ENCODE assay signal across 22 cellular contexts in genomic region chr11:10580625-10581024, GRCh38. TPM values are rescaled to one million over a fixed set of nuclear protein-coding genes. Genes with fewer than 3 reads are reported as not detected.
A peak's percentile ranks its signal among the peaks of the same experiment; 100 is the strongest.
DNase-seq lines count a peak whose midpoint lies in the region; ATAC-seq and TF ChIP-seq lines count a peak whose summit lies in the region.
"Had no signal": no experiment of that assay in that cellular context is flagged by ENCODE, and none has a peak within 500 bp of the region (broad histone marks: within the 10 kb centered on the region; RNA-seq: fewer than 3 reads in every experiment).

No MANE protein-coding gene starts in this region.

- H3K36me3 ChIP-seq in IMR-90 (ENCODE audit: control insufficient read depth, insufficient read depth, low read length), result peaks cover 49% of the 10 kb centered on the region
- H3K36me3 ChIP-seq in esophagus muscularis mucosa, result peaks cover 0 to 80% (median 23%) of the 10 kb centered on the region in 4 donors
- peaks cover 82% of the 10 kb centered on the region for H3K36me3 ChIP-seq in muscle layer of colon (ENCODE audit: insufficient read depth, low read length)
- no peaks in the 10 kb centered on the region for H3K36me3 ChIP-seq in thyroid gland

- no peak overlapping the region; the same call in 1 of the 2 replicates for H4K5ac ChIP-seq in IMR-90 (ENCODE audit: low read depth, low read length)

- H2BK5ac ChIP-seq in IMR-90 (ENCODE audit: low read depth, low read length, poor library complexity, severe bottlenecking), result no peak overlapping the region

- peak overlapping the region; percentile 68; the same call in 1 of the 3 replicates for H2BK15ac ChIP-seq in IMR-90 (ENCODE audit: low read depth, low read length)

- peak overlapping the region; percentile 75; the same call in 1 of the 2 replicates for H4K91ac ChIP-seq in IMR-90 (ENCODE audit: insufficient read depth, low read depth, low read length)

- DNase-seq in IMR-90 (peak; percentile 43), esophagus muscularis mucosa (ENCODE audit: extremely low spot score) (no peak), thyroid gland (no peak), HEK293T (ENCODE audit: extremely low spot score) (no peak)
- no peak for DNase-seq in activated T-cell treated with anti-CD3 and anti-CD28 coated beads, Interleukin-2, amount 50 U/mL, for 48 hours
- DNase-seq: activated B cell treated with CpG ODN at 0.5 μM for 24 hours; activated CD4-positive, alpha-beta memory T cell treated with anti-CD3 and anti-CD28 coated beads, Interleukin-2, amount 10 ng/mL, durations not matched to agents 7 days and 5 days; activated naive CD4-positive, alpha-beta T cell treated with anti-CD3 and anti-CD28 coated beads, Interleukin-2, amount 10 ng/mL, durations not matched to agents 7 days and 5 days; activated T-cell treated with anti-CD3 and anti-CD28 coated beads, Interleukin-2, amount 50 U/mL, for 1 hour; DND-41; kidney glomerular epithelial cell; mucosa of descending colon; NCI-H2029 treated with DMSO at 0.1 percent for 48 hours; stimulated activated CD4-positive, alpha-beta T cell treated with anti-CD3 and anti-CD28 coated beads, Interleukin-1b, Interleukin-23, amount 100 ng/mL, for 48 hours; T-helper 9 cell had no signal

- ATAC-seq in IMR-90 (ENCODE audit: low read depth) (no peak), HG02588 (IDR thresholded peaks at IDR 0.05; ENCODE audit: unreplicated experiment) (no peak)
- ATAC-seq: HCT116, K562, Panc1 had no signal

- H3K9ac ChIP-seq in IMR-90 (ENCODE audit: low read depth, low read length) (no peak overlapping the region), muscle layer of colon (ENCODE audit: low read length) (no peak overlapping the region)

- POLR2A ChIA-PET in IMR-90 (lab: Charles Lee; ENCODE audit: unreplicated experiment) (no interaction called here), HEK293T (lab: Yijun Ruan, JAX) (no interaction called here)

- peak overlapping the region; percentile 52; the same call in 1 of the 2 replicates for H3K23ac ChIP-seq in IMR-90 (ENCODE audit: low read depth, low read length)

- no peak for TF ChIP-seq POLR2A in IMR-90 (IDR thresholded peaks at IDR 0.05; ENCODE audit: low read depth, low read length)
- no peak for TF ChIP-seq POLR2A in esophagus muscularis mucosa (IDR thresholded peaks at IDR 0.05; ENCODE audit: low read depth)
- TF ChIP-seq POLR2A in thyroid gland (IDR thresholded peaks at IDR 0.05), result no peak

- in situ Hi-C loops in IMR-90 (cut with MboI; ENCODE audit: low sequenced_read_pairs), result no loop called here

- TF ChIP-seq RAD21 in IMR-90 (IDR thresholded peaks at IDR 0.05; ENCODE audit: low read length), result no peak

- H2AFZ ChIP-seq in IMR-90 (replicated peaks; ENCODE audit: low read length, poor library complexity), result no peak overlapping the region

- WGBS in IMR-90 (ENCODE audit: extremely low coverage in 2 of 2, insufficient read length in 1 of 2), 2 experiments, result 80% methylated on average over 1 of the region's 4 CpGs; no CpG with 5 or more reads in 1 of the 2 experiments
- 57% methylated on average over 4 of the region's 4 CpGs for WGBS in esophagus muscularis mucosa
- 66 to 68% methylated on average over 4 of the region's 4 CpGs for WGBS in thyroid gland, 2 donors

- intact Hi-C loops in IMR-90 (cut with micrococcal nuclease), result no loop called here
- intact Hi-C loops in esophagus muscularis mucosa (cut with DNase I), result no loop called here
- intact Hi-C loops in thyroid gland (cut with DNase I), result no loop called here

- H3K27ac ChIP-seq in IMR-90 (ENCODE audit: insufficient read depth, low read length) (no peak overlapping the region), esophagus muscularis mucosa (replicated peaks in 1 of 4) (peak overlapping the region; percentile 72 to 84 (median 80)), muscle layer of colon (ENCODE audit: low read depth, low read length) (peak overlapping the region; percentile 12), thyroid gland (peak overlapping the region in 2 of 3 donors; percentile 10 to 56)

- H2AK9ac ChIP-seq in IMR-90 (replicated peaks; ENCODE audit: low read depth, low read length, poor library complexity), result no peak overlapping the region

- H3K56ac ChIP-seq in IMR-90 (ENCODE audit: extremely low read depth, insufficient read depth, low read length), result no peak overlapping the region

- H3K9me3 ChIP-seq in IMR-90 (ENCODE audit: control insufficient read depth, insufficient read depth, low read length) (no peaks in the 10 kb centered on the region), esophagus muscularis mucosa (no peaks in the 10 kb centered on the region), muscle layer of colon (ENCODE audit: low read length) (no peaks in the 10 kb centered on the region), thyroid gland (no peaks in the 10 kb centered on the region)
- H3K9me3 ChIP-seq: mucosa of descending colon had no signal

- peak overlapping the region; percentile 60 for H2AK5ac ChIP-seq in IMR-90 (ENCODE audit: low read depth, low read length)

- H3K18ac ChIP-seq in IMR-90 (ENCODE audit: low read depth, low read length), result peak overlapping the region; percentile 18; the same call in 1 of the 2 replicates

- peaks cover 26% of the 10 kb centered on the region for H3K4me1 ChIP-seq in IMR-90 (ENCODE audit: control insufficient read depth, insufficient read depth, low read length)
- peaks cover 22 to 95% (median 78%) of the 10 kb centered on the region in 4 donors for H3K4me1 ChIP-seq in esophagus muscularis mucosa
- H3K4me1 ChIP-seq in muscle layer of colon (ENCODE audit: insufficient read depth, low read length), result peaks cover 51% of the 10 kb centered on the region
- peaks cover 0 to 4% of the 10 kb centered on the region in 2 donors for H3K4me1 ChIP-seq in thyroid gland

- CTCF ChIA-PET in IMR-90 (lab: Yijun Ruan, JAX), result interaction anchor here (0.9 to 1.4 kb wide), 2 partner anchors 12 to 40 kb away, joined by 3 read pairs; partner anchors contain the start of genes LYVE1 and RNF141
- CTCF ChIA-PET in HEK293T (lab: Yijun Ruan, JAX), result interaction anchor here (0.6 kb wide), 1 partner anchor 48 kb away, joined by 3 read pairs; no protein-coding TSS in a partner anchor

- H3K4ac ChIP-seq in IMR-90 (ENCODE audit: low read depth, low read length), result peak overlapping the region; percentile 69

- dilution Hi-C loops in IMR-90 (cut with HindIII; ENCODE audit: low sequenced_read_pairs, unreplicated experiment), result no loop called here

- TF ChIP-seq EP300 in esophagus muscularis mucosa (IDR thresholded peaks at IDR 0.05), result no peak

- H3K4me2 ChIP-seq in IMR-90 (ENCODE audit: low read depth, low read length), result no peak overlapping the region

- H3K27me3 ChIP-seq in IMR-90 (ENCODE audit: control insufficient read depth, insufficient read depth, low read length), result no peaks in the 10 kb centered on the region
- no peaks in the 10 kb centered on the region for H3K27me3 ChIP-seq in esophagus muscularis mucosa
- H3K27me3 ChIP-seq in muscle layer of colon (ENCODE audit: control insufficient read depth in 1 of 2, insufficient read depth in 2 of 2, low read length in 2 of 2), result no peaks in the 10 kb centered on the region
- no peaks in the 10 kb centered on the region for H3K27me3 ChIP-seq in thyroid gland

- peak overlapping the region in 1 of 2 experiments; percentile 66; a peak in 1 of 4 replicates for H4K8ac ChIP-seq in IMR-90 (ENCODE audit: low read depth in 2 of 2, low read length in 2 of 2)

- peaks cover 41% of the 10 kb centered on the region for H3K9me1 ChIP-seq in IMR-90 (ENCODE audit: insufficient read depth, low read length)

- H3K14ac ChIP-seq in IMR-90 (replicated peaks; ENCODE audit: low read depth, low read length), result peak overlapping the region; percentile 29

- no peaks in the 10 kb centered on the region; the same call in 1 of the 2 replicates for H4K20me1 ChIP-seq in IMR-90 (ENCODE audit: insufficient read depth, low read length)

- H3K79me1 ChIP-seq in IMR-90 (ENCODE audit: low read depth in 1 of 2, low read length in 2 of 2), result peaks cover 0 to 16% of the 10 kb centered on the region in 2 experiments; a peak in 2 of 4 replicates

- BruUV-seq in IMR-90 (replicated peaks; lab: Mats Ljungman, UMichigan), result no TSS peak

- H2BK120ac ChIP-seq in IMR-90 (ENCODE audit: low read depth, low read length), result peak overlapping the region; percentile 53

- H3K4me3 ChIP-seq in IMR-90 (ENCODE audit: insufficient read depth, low read depth, low read length), result no peak overlapping the region
- H3K4me3 ChIP-seq in esophagus muscularis mucosa, result no peak overlapping the region
- H3K4me3 ChIP-seq in muscle layer of colon (ENCODE audit: low read depth in 1 of 2, low read length in 2 of 2), result no peak overlapping the region
- H3K4me3 ChIP-seq in thyroid gland (replicated peaks in 1 of 3), result no peak overlapping the region
- H3K4me3 ChIP-seq: K562, mucosa of descending colon had no signal

- TF ChIP-seq CTCF in IMR-90 (conservative IDR thresholded peaks at IDR 0.05; ENCODE audit: low read depth, low read length) (no peak), esophagus muscularis mucosa (IDR thresholded peaks at IDR 0.05) (no peak), thyroid gland (IDR thresholded peaks at IDR 0.05) (no peak)

- peak overlapping the region; percentile 69; the same call in 1 of the 2 replicates for H2BK20ac ChIP-seq in IMR-90 (ENCODE audit: low read depth, low read length)

TF ChIP-seq in HEK293T, 16 proteins besides CTCF, POLR2A, EP300 and RAD21 (continues in another document):
- no peak for TF ChIP-seq TARDBP (IDR thresholded peaks at IDR 0.05)
- no peak for TF ChIP-seq NFRKB (IDR thresholded peaks at IDR 0.05)
- TF ChIP-seq FOXK2 (IDR thresholded peaks at IDR 0.05), result no peak
- no peak for TF ChIP-seq LEF1 (IDR thresholded peaks at IDR 0.05; ENCODE audit: borderline replicate concordance)
- TF ChIP-seq L3MBTL2 (conservative IDR thresholded peaks at IDR 0.05), result no peak
- no peak for TF ChIP-seq FOXM1 (IDR thresholded peaks at IDR 0.05; ENCODE audit: borderline replicate concordance)

RNA-seq across cellular contexts. Expression of gene LYVE1, which starts 12.2 kb away (rescaled TPM):
- total RNA-seq in IMR-90 (2012; rRNA removed) (not detected in 2 replicates), esophagus muscularis mucosa (100 to 1,000 TPM in 1 of 4 donors, 10 to 100 TPM in 3; 59.5 to 150 (median 74.3) TPM), thyroid gland (100 to 1,000 TPM in 1 of 4 donors, 10 to 100 TPM in 3; 27.2 to 185 (median 73.5) TPM)
- polyA plus RNA-seq in IMR-90 (2012; rRNA removed), result not detected in 2 replicates
- polyA plus RNA-seq in IMR-90 (2012; cell fraction: cytosol; rRNA removed), result not detected in 2 replicates
- 0.04 and 0.32 TPM in 2 replicates for polyA plus RNA-seq in IMR-90 (2012; cell fraction: nucleus; rRNA removed; ENCODE audit: low replicate concordance)
- total RNA-seq: activated B cell treated with CpG ODN at 0.5 μM for 24 hours; activated CD4-positive, alpha-beta memory T cell treated with anti-CD3 and anti-CD28 coated beads, Interleukin-2, amount 10 ng/mL, durations not matched to agents 7 days and 5 days; NCI-H460; SK-MEL-5 had no signal

RNA-seq across cellular contexts. Expression of gene RNF141, which starts 39.6 kb away (rescaled TPM):
- total RNA-seq in IMR-90 (2012; rRNA removed), result 18.6 and 34.2 TPM in 2 replicates
- polyA plus RNA-seq in IMR-90 (2012; rRNA removed), result 10.6 and 13.8 TPM in 2 replicates
- 2.1 and 3.4 TPM in 2 replicates for polyA plus RNA-seq in IMR-90 (2012; cell fraction: cytosol; rRNA removed)
- 0.53 and 6.1 TPM in 2 replicates for polyA plus RNA-seq in IMR-90 (2012; cell fraction: nucleus; rRNA removed; ENCODE audit: low replicate concordance)
- 10 to 100 TPM; 24.1 to 39.3 (median 34.9) TPM for total RNA-seq in esophagus muscularis mucosa
- total RNA-seq in thyroid gland, result 10 to 100 TPM; 32.4 to 45.3 (median 40.7) TPM

Comparison
In these comparisons a context has a peak if more than half of its experiments do, and no peak if none do; other contexts are left out.
1. RNA of gene LYVE1, which starts 12.2 kb away (total RNA-seq): 27.2 to 185 TPM in thyroid gland and 59.5 to 150 TPM in esophagus muscularis mucosa; not detected in IMR-90; every median in the first group is over 10 times any median in the second.